In the genomic region with DNA sequence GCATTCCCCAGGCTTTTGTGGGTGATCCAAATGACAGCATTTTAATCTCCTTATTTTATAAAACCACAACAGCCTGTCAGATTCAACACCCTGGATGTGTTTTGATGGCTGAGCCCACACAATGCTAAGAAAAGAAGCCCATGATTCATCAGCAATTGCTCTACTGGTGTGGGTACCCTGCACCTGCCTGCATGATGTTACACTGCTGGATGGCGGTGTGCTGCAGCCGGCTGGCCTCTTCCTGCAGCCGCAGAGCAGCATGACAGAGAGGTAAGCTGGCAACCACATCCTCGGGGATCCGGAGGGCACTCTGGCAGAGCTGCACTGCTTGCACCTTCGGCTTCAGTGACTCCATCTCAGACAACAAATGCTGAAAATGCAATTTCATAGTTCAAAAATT, we compare ENCODE assay signal across 8 cellular contexts.
A peak's percentile ranks its signal among the peaks of the same experiment; 100 is the strongest.
DNase-seq lines count a peak whose midpoint lies in the region; ATAC-seq and TF ChIP-seq lines count a peak whose summit lies in the region.

No MANE protein-coding gene starts in this region.

- H3K4me3 ChIP-seq in H7 (ENCODE audit: insufficient read depth, low read depth, low read length) (no peak overlapping the region), heart right ventricle (no peak overlapping the region)

- H3K36me3 ChIP-seq in H7 (replicated peaks; ENCODE audit: control insufficient read depth, insufficient read depth, low read length) (no peaks in the 10 kb centered on the region), heart right ventricle (peaks cover 0 to 100% (median 49%) of the 10 kb centered on the region in 9 donors)

- DNase-seq in H7 (peak; percentile 22), NOMO-1 treated with DMSO at 0.1 percent for 48 hours (lab: John Stamatoyannopoulos, UW; ENCODE audit: unreplicated experiment) (no peak), 8988T (no peak), heart right ventricle (no peak)
- peak in 3 of 4 experiments; percentile 16 to 52 (median 49) for DNase-seq in activated CD4-positive, CD25-positive, alpha-beta regulatory T cell (lab: John Stamatoyannopoulos, UW)
- peak; percentile 58 for DNase-seq in effector CD4-positive, alpha-beta T cell
- peak; percentile 44 for DNase-seq in stimulated activated CD8-positive, alpha-beta memory T cell treated with anti-CD3 and anti-CD28 coated beads, Interleukin-4, amount 100 ng/mL, for 24 hours (ENCODE audit: low read depth)

- no peaks in the 10 kb centered on the region for H3K27me3 ChIP-seq in H7 (ENCODE audit: control insufficient read depth, insufficient read depth, low read length)
- no peaks in the 10 kb centered on the region for H3K27me3 ChIP-seq in heart right ventricle

- ATAC-seq in HG03108 (IDR thresholded peaks at IDR 0.05; ENCODE audit: unreplicated experiment) (no peak), heart right ventricle (no peak)

- no peak overlapping the region for H3K27ac ChIP-seq in heart right ventricle

- TF ChIP-seq CTCF in heart right ventricle (IDR thresholded peaks at IDR 0.05), result no peak

- 87 to 88% methylated on average over 6 of the region's 6 CpGs for WGBS in heart right ventricle, 2 donors

- H3K9me3 ChIP-seq in heart right ventricle, result no peaks in the 10 kb centered on the region

- intact Hi-C loops in heart right ventricle (cut with DNase I), result no loop called here

- peaks cover 0 to 23% (median 10%) of the 10 kb centered on the region in 9 donors for H3K4me1 ChIP-seq in heart right ventricle

Comparison
In these comparisons a context has a peak if more than half of its experiments do, and no peak if none do; other contexts are left out.
1. DNase-seq: peak in H7 (single experiment), activated CD4-positive, CD25-positive, alpha-beta regulatory T cell (3 of 4), effector CD4-positive, alpha-beta T cell (single experiment) and stimulated activated CD8-positive, alpha-beta memory T cell treated with anti-CD3 and anti-CD28 coated beads, Interleukin-4, amount 100 ng/mL, for 24 hours (single experiment); none in NOMO-1 treated with DMSO at 0.1 percent for 48 hours (single experiment), 8988T (single experiment) and heart right ventricle (0 of 2).